22 cellular contexts compared by ENCODE assay signal in genomic region chr1:43611950-43612349, GRCh38.
"Had no signal": no experiment of that assay in that cellular context is flagged by ENCODE, and none has a peak within 500 bp of the region (broad histone marks: within the 10 kb centered on the region; RNA-seq: fewer than 3 reads in every experiment).

No MANE protein-coding gene starts in this region.

- DNase-seq: activated CD4-positive, alpha-beta T cell treated with anti-CD3 and anti-CD28 coated beads for 1 hour; activated CD4-positive, alpha-beta T cell treated with anti-CD3 and anti-CD28 coated beads, Interleukin-2, amount 50 U/mL, for 1 hour; activated CD8-positive, alpha-beta memory T cell treated with anti-CD3 and anti-CD28 coated beads for 24 hours; activated CD8-positive, alpha-beta memory T cell treated with anti-CD3 and anti-CD28 coated beads, Interleukin-2, amount 50 U/mL, for 4 hours; activated T-cell treated with anti-CD3 and anti-CD28 coated beads, Interleukin-2, amount 50 U/mL, for 24 hours; central memory CD4-positive, alpha-beta T cell; dermis blood vessel endothelial cell; effector CD8-positive, alpha-beta T cell; hippocampal formation; kidney glomerular epithelial cell; naive B cell; stimulated activated CD4-positive, alpha-beta T cell treated with anti-CD3 and anti-CD28 coated beads, Interleukin-4, amount 100 ng/mL, for 24 hours; substantia nigra; thyroid gland; WERI-Rb-1 had no signal

- H3K9me3 ChIP-seq: left lung, prostate gland, thyroid gland had no signal

- H3K36me3 ChIP-seq: neural progenitor cell had no signal

- H3K27me3 ChIP-seq: left lung, neural progenitor cell, thyroid gland had no signal

- H3K4me1 ChIP-seq: left lung, neural progenitor cell, prostate gland, thyroid gland had no signal

- ATAC-seq: activated naive CD4-positive, alpha-beta T cell treated with anti-CD3 and anti-CD28 coated beads, Interleukin-2, amount 50 U/mL, for 72 hours; activated T-helper 17 cell treated with anti-CD3 and anti-CD28 coated beads, Interleukin-2, amount 50 U/mL, for 72 hours; esophagus mucosa; left lung had no signal

- H3K4me3 ChIP-seq: left lung, lung, neural progenitor cell, prostate gland, thyroid gland had no signal

- H3K27ac ChIP-seq: left lung, neural progenitor cell, prostate gland, thyroid gland, WERI-Rb-1 had no signal
